12 cellular contexts compared by ENCODE assay signal in the genomic region with DNA sequence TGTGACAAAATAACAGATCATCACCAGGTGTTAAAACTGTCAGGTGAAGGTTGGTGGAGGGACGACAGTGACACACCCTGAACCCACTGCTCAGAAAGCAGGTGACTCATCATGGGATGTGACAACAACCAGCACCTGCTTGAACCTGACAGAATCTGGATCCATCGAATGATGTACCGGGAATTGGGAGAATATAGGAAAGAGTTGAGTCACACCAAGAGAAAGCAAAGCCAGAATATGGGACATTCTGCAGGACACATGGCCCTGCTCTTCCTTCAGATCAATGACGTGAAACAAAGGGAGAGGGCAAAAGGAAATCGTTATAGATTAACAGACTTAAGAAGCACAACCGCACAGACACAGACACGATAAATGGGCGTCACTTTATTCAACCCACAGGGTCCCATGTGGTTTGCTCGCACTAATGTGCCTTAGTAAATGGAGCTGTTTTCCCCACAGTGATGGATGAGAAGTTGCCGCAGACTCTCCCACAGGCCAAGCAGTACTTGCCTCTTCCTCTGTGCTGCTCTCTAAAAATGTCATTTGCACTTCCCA.
DNase-seq lines count a peak whose midpoint lies in the region; ATAC-seq and TF ChIP-seq lines count a peak whose summit lies in the region.
"Had no signal": no experiment of that assay in that cellular context is flagged by ENCODE, and none has a peak within 500 bp of the region (broad histone marks: within the 10 kb centered on the region; RNA-seq: fewer than 3 reads in every experiment).

No MANE protein-coding gene starts in this region.

- peaks cover 8% of the 10 kb centered on the region for H3K4me1 Mint-ChIP-seq in chondrocyte (ENCODE audit: low read depth)

- no peak overlapping the region for H3K18ac ChIP-seq in trophoblast cell (ENCODE audit: low read length)

- no peaks in the 10 kb centered on the region for H3K27me3 Mint-ChIP-seq in chondrocyte (ENCODE audit: low read depth)

- no peak overlapping the region for H3K27ac Mint-ChIP-seq in chondrocyte (ENCODE audit: unreplicated experiment)

- no peak overlapping the region for H4K91ac ChIP-seq in trophoblast cell (ENCODE audit: low read depth, low read length)

- H3K9me3 Mint-ChIP-seq in chondrocyte (ENCODE audit: low read depth): peaks cover 3% of the 10 kb centered on the region

- DNase-seq in DMS53 treated with DMSO at 0.1 percent for 48 hours (lab: John Stamatoyannopoulos, UW; ENCODE audit: unreplicated experiment) (peak; percentile 75), T follicular helper cell (ENCODE audit: low read depth) (peak; percentile 52), trophoblast cell (peak in 1 of 2 donors; percentile 30), chondrocyte (ENCODE audit: low spot score) (no peak), DMS153 treated with DMSO at 0.1 percent for 48 hours (lab: John Stamatoyannopoulos, UW; ENCODE audit: unreplicated experiment) (no peak), NCI-H446 treated with DMSO at 0.1 percent for 48 hours (lab: John Stamatoyannopoulos, UW) (no peak)
- peak; percentile 21 for DNase-seq in activated gamma-delta T cell treated with anti-CD3 and anti-CD28 coated beads, Interleukin-2, amount 50 U/mL, for 16 hours (ENCODE audit: low read depth)
- DNase-seq: EL, upper lobe of right lung, WERI-Rb-1 had no signal

- H3K4me3 ChIP-seq in trophoblast cell (ENCODE audit: low read depth, low read length): peak overlapping the region; percentile 39
- H3K4me3 ChIP-seq: upper lobe of right lung had no signal

- H3K4me3 Mint-ChIP-seq in chondrocyte (ENCODE audit: unreplicated experiment): no peak overlapping the region

- no peaks in the 10 kb centered on the region for H3K27me3 ChIP-seq in trophoblast cell (ENCODE audit: insufficient read depth, low read length)
- H3K27me3 ChIP-seq: upper lobe of right lung had no signal

- no peaks in the 10 kb centered on the region for H3K4me1 ChIP-seq in trophoblast cell (ENCODE audit: control insufficient read depth in 1 of 2, insufficient read depth in 2 of 2, low read length in 2 of 2)

- H3K23ac ChIP-seq in trophoblast cell (ENCODE audit: low read length): no peak overlapping the region

- no peak overlapping the region for H3K4me2 ChIP-seq in trophoblast cell (ENCODE audit: low read length)

- no peak overlapping the region for H3K27ac ChIP-seq in trophoblast cell (ENCODE audit: low read depth, low read length)
- H3K27ac ChIP-seq: upper lobe of right lung, WERI-Rb-1 had no signal

- H3K79me1 ChIP-seq in trophoblast cell (ENCODE audit: low read length): no peaks in the 10 kb centered on the region

- TF ChIP-seq CTCF in chondrocyte (IDR thresholded peaks at IDR 0.05): no peak

- no peak overlapping the region for H2BK5ac ChIP-seq in trophoblast cell (ENCODE audit: low read depth, low read length, poor library complexity)

- no peak overlapping the region for H3K4ac ChIP-seq in trophoblast cell (ENCODE audit: low read depth, low read length)

- no peak for ATAC-seq in HG02970 (IDR thresholded peaks at IDR 0.05; ENCODE audit: low FRiP score, unreplicated experiment)
- ATAC-seq: HCT116, upper lobe of right lung had no signal

- no peak overlapping the region for H2AFZ ChIP-seq in trophoblast cell (ENCODE audit: insufficient read depth, low read length, poor library complexity)

- no peak overlapping the region for H3K14ac ChIP-seq in trophoblast cell (ENCODE audit: low read length)

- H2BK12ac ChIP-seq in trophoblast cell (ENCODE audit: low read length): no peak overlapping the region

- no peaks in the 10 kb centered on the region for H3K36me3 ChIP-seq in trophoblast cell (ENCODE audit: control insufficient read depth in 1 of 2, insufficient read depth in 2 of 2, low read length in 2 of 2)
- H3K36me3 ChIP-seq: upper lobe of right lung, WERI-Rb-1 had no signal

- H4K12ac ChIP-seq in trophoblast cell (ENCODE audit: low read depth, low read length): no peak overlapping the region

- no peak overlapping the region for H3K9ac ChIP-seq in trophoblast cell (ENCODE audit: low read length)

- H3K79me2 ChIP-seq in trophoblast cell (ENCODE audit: control insufficient read depth, insufficient read depth, low read length, poor library complexity): no peaks in the 10 kb centered on the region

- H3K36me3 Mint-ChIP-seq in chondrocyte (ENCODE audit: low read depth): peaks cover 20% of the 10 kb centered on the region

- no CpG with 5 or more reads among the region's 10 CpGs for WGBS in trophoblast cell (ENCODE audit: extremely low coverage, insufficient coverage, insufficient read length)

- H3K9me3 ChIP-seq in trophoblast cell (ENCODE audit: insufficient read depth, low read depth, low read length): peaks cover 2% of the 10 kb centered on the region
- H3K9me3 ChIP-seq: upper lobe of right lung had no signal

- H2AK5ac ChIP-seq in trophoblast cell (ENCODE audit: low read length): no peak overlapping the region

- no peak overlapping the region for H4K8ac ChIP-seq in trophoblast cell (ENCODE audit: low read depth, low read length)

- no peak overlapping the region for H2BK120ac ChIP-seq in trophoblast cell (ENCODE audit: insufficient read depth, low read length, poor library complexity)

Comparison
In these comparisons a context has a peak if more than half of its experiments do, and no peak if none do; other contexts are left out.
1. DNase-seq: peak in DMS53 treated with DMSO at 0.1 percent for 48 hours (single experiment), T follicular helper cell (single experiment) and activated gamma-delta T cell treated with anti-CD3 and anti-CD28 coated beads, Interleukin-2, amount 50 U/mL, for 16 hours (single experiment); none in chondrocyte (single experiment), DMS153 treated with DMSO at 0.1 percent for 48 hours (single experiment) and NCI-H446 treated with DMSO at 0.1 percent for 48 hours (single experiment).